10 cellular contexts compared by ENCODE assay signal in genomic region chr3:158104346-158105020, GRCh38. TPM values are rescaled to one million over a fixed set of nuclear protein-coding genes. Genes with fewer than 3 reads are reported as not detected.
A peak's percentile ranks its signal among the peaks of the same experiment; 100 is the strongest.
DNase-seq lines count a peak whose midpoint lies in the region; ATAC-seq, FAIRE-seq and TF ChIP-seq lines count a peak whose summit lies in the region.
"Had no signal": no experiment of that assay in that cellular context is flagged by ENCODE, and none has a peak within 500 bp of the region (broad histone marks: within the 10 kb centered on the region; RNA-seq: fewer than 3 reads in every experiment).

No MANE protein-coding gene starts in this region.

- WGBS in pancreas, 2 donors, result 32 to 35% methylated on average over 11 of the region's 11 CpGs

- H3K9me3 ChIP-seq in pancreas, result no peaks in the 10 kb centered on the region

- H3K4me1 Mint-ChIP-seq in GM23338 (peaks cover 37% of the 10 kb centered on the region), mesothelial cell of epicardium (peaks cover 27% of the 10 kb centered on the region)
- peaks cover 44% of the 10 kb centered on the region for H3K4me1 Mint-ChIP-seq in activated naive CD8-positive, alpha-beta T cell (ENCODE audit: low read depth)

- DNase-seq in AG10803 (ENCODE audit: low read depth), result peak; percentile 51
- no peak for DNase-seq in GM23338 (ENCODE audit: low spot score)
- no peak for DNase-seq in mesothelial cell of epicardium (ENCODE audit: low spot score in 2 of 2, unreplicated experiment in 2 of 2)
- DNase-seq in pancreas, result no peak
- no peak for DNase-seq in NCI-H1417 treated with DMSO at 0.1 percent for 48 hours (lab: John Stamatoyannopoulos, UW)
- no peak for DNase-seq in activated CD8-positive, alpha-beta memory T cell treated with anti-CD3 and anti-CD28 coated beads, Interleukin-2, amount 50 U/mL, for 48 hours

- no peaks in the 10 kb centered on the region for H3K79me2 ChIP-seq in GM23338 (replicated peaks; ENCODE audit: insufficient read depth)

- no peaks in the 10 kb centered on the region for H3K36me3 ChIP-seq in GM23338 (ENCODE audit: insufficient read depth)
- H3K36me3 ChIP-seq in pancreas, result no peaks in the 10 kb centered on the region

- H3K4me2 ChIP-seq in GM23338, result peak overlapping the region; percentile 91

- no peaks in the 10 kb centered on the region for H3K9me2 ChIP-seq in GM23338 (ENCODE audit: insufficient read depth)

- TF ChIP-seq CTCF in AG10803 (conservative IDR thresholded peaks at IDR 0.05; ENCODE audit: low read length) (no peak), GM23338 (conservative IDR thresholded peaks at IDR 0.05; ENCODE audit: low read depth in 2 of 2) (no peak), mesothelial cell of epicardium (IDR thresholded peaks at IDR 0.05; ENCODE audit: unreplicated experiment) (no peak), pancreas (IDR thresholded peaks at IDR 0.05) (no peak)

- H2AFZ ChIP-seq in GM23338, result no peak overlapping the region

- peaks cover 63% of the 10 kb centered on the region for H3K4me1 ChIP-seq in GM23338 (ENCODE audit: insufficient read depth)
- H3K4me1 ChIP-seq in pancreas, result peaks cover 0 to 8% (median 0%) of the 10 kb centered on the region in 3 donors

- H3K27me3 Mint-ChIP-seq in GM23338 (ENCODE audit: insufficient read depth, low read depth, poor library complexity) (peaks cover 96% of the 10 kb centered on the region), mesothelial cell of epicardium (ENCODE audit: low read depth) (peaks cover 99% of the 10 kb centered on the region)
- H3K27me3 Mint-ChIP-seq in activated naive CD8-positive, alpha-beta T cell, result peaks cover 66% of the 10 kb centered on the region

- H3K27ac ChIP-seq in GM23338 (ENCODE audit: low read depth) (no peak overlapping the region), pancreas (no peak overlapping the region)

- H3F3A ChIP-seq in GM23338 (replicated peaks; ENCODE audit: low read depth), result peaks cover 11% of the 10 kb centered on the region

- H3K36me3 Mint-ChIP-seq in GM23338 (ENCODE audit: low read depth) (no peaks in the 10 kb centered on the region), mesothelial cell of epicardium (no peaks in the 10 kb centered on the region)
- peaks cover 2% of the 10 kb centered on the region for H3K36me3 Mint-ChIP-seq in activated naive CD8-positive, alpha-beta T cell

- no peaks in the 10 kb centered on the region for H4K20me1 ChIP-seq in GM23338 (replicated peaks; ENCODE audit: insufficient read depth)

- H3K4me3 Mint-ChIP-seq in GM23338 (peak overlapping the region; percentile 76), mesothelial cell of epicardium (peak overlapping the region; percentile 33)
- H3K4me3 Mint-ChIP-seq in activated naive CD8-positive, alpha-beta T cell, result peak overlapping the region; percentile 57

- intact Hi-C loops in pancreas (cut with DNase I), result no loop called here

- H3K27me3 ChIP-seq in GM23338 (ENCODE audit: insufficient read depth) (peaks cover 99% of the 10 kb centered on the region), pancreas (peaks cover 13 to 69% (median 33%) of the 10 kb centered on the region in 4 donors)

- H3K27ac Mint-ChIP-seq in GM23338 (no peak overlapping the region), mesothelial cell of epicardium (no peak overlapping the region)
- peak overlapping the region; percentile 46 for H3K27ac Mint-ChIP-seq in activated naive CD8-positive, alpha-beta T cell

- no peaks in the 10 kb centered on the region; the same call in 1 of the 3 replicates for H3K9me3 Mint-ChIP-seq in GM23338
- no peaks in the 10 kb centered on the region for H3K9me3 Mint-ChIP-seq in activated naive CD8-positive, alpha-beta T cell (ENCODE audit: low read depth)
- H3K9me3 Mint-ChIP-seq in mesothelial cell of epicardium, result no peaks in the 10 kb centered on the region

- peak overlapping the region; percentile 90 for H3K4me3 ChIP-seq in AG10803 (ENCODE audit: low read length)
- peak overlapping the region; percentile 81 for H3K4me3 ChIP-seq in GM23338
- H3K4me3 ChIP-seq in pancreas, result no peak overlapping the region

- FAIRE-seq in pancreas (lab: Jason Lieb, UNC), result no peak

- ATAC-seq in GM23338, result no peak
- ATAC-seq in pancreas, result no peak
- no peak for ATAC-seq in HG02678 (IDR thresholded peaks at IDR 0.05; ENCODE audit: unreplicated experiment)

TF ChIP-seq in GM23338, 12 proteins besides CTCF, POLR2A, EP300 and RAD21:
- no peak for TF ChIP-seq ETS1 (IDR thresholded peaks at IDR 0.05)
- no peak for TF ChIP-seq EZH2phosphoT487 (IDR thresholded peaks at IDR 0.05; ENCODE audit: unreplicated experiment)
- TF ChIP-seq ZNF331 (CRISPR knock-in tag; IDR thresholded peaks at IDR 0.05; ENCODE audit: low read depth), result no peak
- no peak for TF ChIP-seq POLR2AphosphoS5 (IDR thresholded peaks at IDR 0.05; ENCODE audit: low read depth)
- no peak for TF ChIP-seq JUNB (IDR thresholded peaks at IDR 0.05; ENCODE audit: unreplicated experiment)
- peak; percentile 64 for TF ChIP-seq EZH2 (IDR thresholded peaks at IDR 0.05; ENCODE audit: low read depth, unreplicated experiment)

RNA-seq across cellular contexts. Expression of gene SHOX2, which starts 1.7 kb away (rescaled TPM):
- total RNA-seq in GM23338 (2014; rRNA removed; shearing (Covaris generic)), result 0.10 TPM in 1 of 2 replicates, not detected in the other
- 0.10 and 0.19 TPM in 2 replicates for polyA plus RNA-seq in GM23338 (2016; fragmentation: Nextera tagmentation; extraction: Ambion mirVana)
- total RNA-seq in mesothelial cell of epicardium, result 0.79 to 1.4 TPM (median 0.89 TPM) in 3 replicates
- total RNA-seq in pancreas, result under 1 TPM in 5 of 6 donors, not detected in 1; 0.09 to 0.43 (median 0.22) TPM
- under 1 TPM; 0.11 to 0.23 TPM for polyA plus RNA-seq in pancreas
- total RNA-seq: H7, mononuclear cell had no signal

RNA-seq across cellular contexts. Expression of gene RSRC1, which starts 5.4 kb away (rescaled TPM):
- 22.8 and 32.5 TPM in 2 replicates for total RNA-seq in GM23338 (2014; rRNA removed; shearing (Covaris generic))
- 59.1 and 76.8 TPM in 2 replicates for polyA plus RNA-seq in GM23338 (2016; fragmentation: Nextera tagmentation; extraction: Ambion mirVana)
- 33.1 to 35.0 TPM (median 34.9 TPM) in 3 replicates for total RNA-seq in mesothelial cell of epicardium
- 10 to 100 TPM in 4 of 6 donors, 1 to 10 TPM in 2; 9.8 to 19.9 (median 13.3) TPM for total RNA-seq in pancreas
- 1 to 10 TPM; 7.7 to 9.3 TPM for polyA plus RNA-seq in pancreas

Comparison
In these comparisons a context has a peak if more than half of its experiments do, and no peak if none do; other contexts are left out.
1. H3K4me3 ChIP-seq: peak in AG10803 (single experiment) and GM23338 (single experiment); none in pancreas (0 of 4).
2. Peak in every context shown above with its lines, with median percentiles within 50 percentile points of each other: H3K4me3 Mint-ChIP-seq.